Comparison of ENCODE assay signal across 1 cellular context in the genomic region with DNA sequence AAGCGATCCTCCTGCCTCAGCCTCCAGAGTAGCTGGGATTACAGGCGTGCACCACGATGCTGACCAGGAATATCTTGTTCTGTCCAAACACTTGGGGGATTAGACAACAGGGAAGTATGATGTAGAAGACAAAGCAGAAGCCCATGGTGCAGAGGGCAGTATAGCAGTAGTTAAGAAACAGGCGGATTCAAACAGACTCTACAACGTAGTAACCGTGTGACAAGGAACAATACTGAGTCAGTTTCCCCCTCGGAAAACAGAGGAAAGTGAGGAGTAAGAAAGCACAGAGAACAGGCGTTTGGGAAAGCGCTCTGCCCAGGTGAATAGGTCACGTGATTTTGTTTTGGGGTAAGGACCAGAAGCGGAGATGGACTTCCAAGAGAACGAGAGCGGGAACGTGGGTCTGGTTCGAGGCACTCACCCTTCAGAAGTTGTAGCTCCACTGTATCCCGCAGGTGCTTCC.
TF ChIP-seq lines count a peak whose summit lies in the region.

No MANE protein-coding gene starts in this region.

TF ChIP-seq in HCT116, 20 proteins besides CTCF, POLR2A, EP300 and RAD21 (continued from another document):
- TF ChIP-seq, protein P1, sequence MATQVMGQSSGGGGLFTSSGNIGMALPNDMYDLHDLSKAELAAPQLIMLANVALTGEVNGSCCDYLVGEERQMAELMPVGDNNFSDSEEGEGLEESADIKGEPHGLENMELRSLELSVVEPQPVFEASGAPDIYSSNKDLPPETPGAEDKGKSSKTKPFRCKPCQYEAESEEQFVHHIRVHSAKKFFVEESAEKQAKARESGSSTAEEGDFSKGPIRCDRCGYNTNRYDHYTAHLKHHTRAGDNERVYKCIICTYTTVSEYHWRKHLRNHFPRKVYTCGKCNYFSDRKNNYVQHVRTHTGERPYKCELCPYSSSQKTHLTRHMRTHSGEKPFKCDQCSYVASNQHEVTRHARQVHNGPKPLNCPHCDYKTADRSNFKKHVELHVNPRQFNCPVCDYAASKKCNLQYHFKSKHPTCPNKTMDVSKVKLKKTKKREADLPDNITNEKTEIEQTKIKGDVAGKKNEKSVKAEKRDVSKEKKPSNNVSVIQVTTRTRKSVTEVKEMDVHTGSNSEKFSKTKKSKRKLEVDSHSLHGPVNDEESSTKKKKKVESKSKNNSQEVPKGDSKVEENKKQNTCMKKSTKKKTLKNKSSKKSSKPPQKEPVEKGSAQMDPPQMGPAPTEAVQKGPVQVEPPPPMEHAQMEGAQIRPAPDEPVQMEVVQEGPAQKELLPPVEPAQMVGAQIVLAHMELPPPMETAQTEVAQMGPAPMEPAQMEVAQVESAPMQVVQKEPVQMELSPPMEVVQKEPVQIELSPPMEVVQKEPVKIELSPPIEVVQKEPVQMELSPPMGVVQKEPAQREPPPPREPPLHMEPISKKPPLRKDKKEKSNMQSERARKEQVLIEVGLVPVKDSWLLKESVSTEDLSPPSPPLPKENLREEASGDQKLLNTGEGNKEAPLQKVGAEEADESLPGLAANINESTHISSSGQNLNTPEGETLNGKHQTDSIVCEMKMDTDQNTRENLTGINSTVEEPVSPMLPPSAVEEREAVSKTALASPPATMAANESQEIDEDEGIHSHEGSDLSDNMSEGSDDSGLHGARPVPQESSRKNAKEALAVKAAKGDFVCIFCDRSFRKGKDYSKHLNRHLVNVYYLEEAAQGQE (IDR thresholded peaks at IDR 0.05; ENCODE audit: low read depth): no peak
- TF ChIP-seq, protein P2, sequence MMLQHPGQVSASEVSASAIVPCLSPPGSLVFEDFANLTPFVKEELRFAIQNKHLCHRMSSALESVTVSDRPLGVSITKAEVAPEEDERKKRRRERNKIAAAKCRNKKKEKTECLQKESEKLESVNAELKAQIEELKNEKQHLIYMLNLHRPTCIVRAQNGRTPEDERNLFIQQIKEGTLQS (IDR thresholded peaks at IDR 0.05): no peak
- TF ChIP-seq CEBPB (IDR thresholded peaks at IDR 0.05; ENCODE audit: low read depth): no peak
- TF ChIP-seq TCF7L2 (IDR thresholded peaks at IDR 0.05; ENCODE audit: borderline replicate concordance, extremely low read depth, insufficient read depth, insufficient read length): no peak
